Comparison of ENCODE assay signal across 18 cellular contexts in genomic region chr7:159024280-159024951, GRCh38.
"Had no signal": no experiment of that assay in that cellular context is flagged by ENCODE, and none has a peak within 500 bp of the region (broad histone marks: within the 10 kb centered on the region; RNA-seq: fewer than 3 reads in every experiment).

No MANE protein-coding gene starts in this region.

- H3K27me3 ChIP-seq: breast epithelium, hepatocyte, upper lobe of left lung had no signal

- DNase-seq: activated CD4-positive, alpha-beta T cell treated with anti-CD3 and anti-CD28 coated beads for 1 hour; activated CD8-positive, alpha-beta memory T cell treated with anti-CD3 and anti-CD28 coated beads for 24 hours; cerebellar nuclear complex; effector memory CD8-positive, alpha-beta T cell; foreskin fibroblast; lower lobe of right lung; nephron progenitor cell; occipital lobe; SW 1271; WERI-Rb-1 had no signal

- H3K4me3 ChIP-seq: breast epithelium, hepatocyte, lower lobe of right lung, skin epidermis, upper lobe of left lung had no signal

- H3K9me3 ChIP-seq: breast epithelium, lower lobe of right lung, upper lobe of left lung had no signal

- H3K4me1 ChIP-seq: breast epithelium, lower lobe of right lung, upper lobe of left lung had no signal

- H3K27ac Mint-ChIP-seq: dendritic cell treated with granulocyte-macrophage colony-stimulating factor and Interleukin-4, amounts not matched to agents 40 ng/mL and 50 ng/mL, for 4 days; effector memory CD8-positive, alpha-beta T cell; mesothelial cell of epicardium; nephron progenitor cell; stimulated activated naive CD8-positive, alpha-beta T cell treated with anti-CD3 and anti-CD28 coated beads, Interleukin-15, Interleukin-2, amounts not matched to agents 100 ng/mL and 50 ng/mL, for 24 hours had no signal

- H3K4me2 ChIP-seq: hepatocyte had no signal

- H3K4me3 Mint-ChIP-seq: dendritic cell treated with granulocyte-macrophage colony-stimulating factor and Interleukin-4, amounts not matched to agents 40 ng/mL and 50 ng/mL, for 4 days; effector memory CD8-positive, alpha-beta T cell; mesothelial cell of epicardium; nephron progenitor cell; stimulated activated naive CD8-positive, alpha-beta T cell treated with anti-CD3 and anti-CD28 coated beads, Interleukin-15, Interleukin-2, amounts not matched to agents 100 ng/mL and 50 ng/mL, for 24 hours had no signal

- ATAC-seq: effector memory CD8-positive, alpha-beta T cell; left colon; lower lobe of right lung had no signal

- H3K27ac ChIP-seq: breast epithelium, hepatocyte, lower lobe of right lung, skin epidermis, upper lobe of left lung, WERI-Rb-1 had no signal

- H3K36me3 Mint-ChIP-seq: mesothelial cell of epicardium had no signal

- H2AFZ ChIP-seq: hepatocyte had no signal

- H3K36me3 ChIP-seq: breast epithelium, lower lobe of right lung, upper lobe of left lung, WERI-Rb-1 had no signal
